Comparison of ENCODE assay signal across 1 cellular context in the genomic region with DNA sequence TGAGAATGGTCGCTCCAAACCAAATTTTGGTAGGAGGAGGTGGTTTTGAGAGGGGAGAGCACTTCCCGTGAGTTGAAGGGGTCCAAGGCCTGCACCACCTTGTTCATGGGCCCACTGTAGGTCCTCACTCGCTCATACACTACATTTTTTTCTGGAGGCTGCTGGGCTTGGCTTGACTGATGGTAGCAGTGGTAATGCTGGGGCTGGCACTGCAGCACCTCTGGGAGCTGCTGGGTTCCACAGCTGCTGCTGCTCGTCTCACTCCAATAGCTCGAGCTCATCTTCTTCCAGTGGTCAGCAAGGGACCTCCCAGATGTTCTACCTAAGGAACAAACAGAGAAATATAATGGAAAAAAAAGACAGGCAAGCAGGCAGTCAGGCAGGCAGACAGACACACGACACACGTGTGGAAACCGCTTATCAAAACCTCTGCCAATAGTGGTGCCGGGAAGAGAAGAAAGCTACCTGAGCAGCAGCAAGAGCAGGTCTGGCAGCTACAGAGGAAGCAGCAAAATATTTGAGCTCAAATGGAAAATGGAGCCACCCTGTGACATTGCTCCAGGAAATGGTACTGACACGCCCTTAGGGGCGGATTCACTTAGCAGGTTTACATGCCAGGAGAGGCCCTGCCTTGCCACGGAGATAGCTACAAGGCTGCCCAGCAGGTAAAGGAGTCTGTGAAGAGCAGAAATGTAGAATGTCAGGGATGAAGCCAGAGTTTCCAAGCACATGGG.
TF ChIP-seq lines count a peak whose summit lies in the region.

A gene with protein sequence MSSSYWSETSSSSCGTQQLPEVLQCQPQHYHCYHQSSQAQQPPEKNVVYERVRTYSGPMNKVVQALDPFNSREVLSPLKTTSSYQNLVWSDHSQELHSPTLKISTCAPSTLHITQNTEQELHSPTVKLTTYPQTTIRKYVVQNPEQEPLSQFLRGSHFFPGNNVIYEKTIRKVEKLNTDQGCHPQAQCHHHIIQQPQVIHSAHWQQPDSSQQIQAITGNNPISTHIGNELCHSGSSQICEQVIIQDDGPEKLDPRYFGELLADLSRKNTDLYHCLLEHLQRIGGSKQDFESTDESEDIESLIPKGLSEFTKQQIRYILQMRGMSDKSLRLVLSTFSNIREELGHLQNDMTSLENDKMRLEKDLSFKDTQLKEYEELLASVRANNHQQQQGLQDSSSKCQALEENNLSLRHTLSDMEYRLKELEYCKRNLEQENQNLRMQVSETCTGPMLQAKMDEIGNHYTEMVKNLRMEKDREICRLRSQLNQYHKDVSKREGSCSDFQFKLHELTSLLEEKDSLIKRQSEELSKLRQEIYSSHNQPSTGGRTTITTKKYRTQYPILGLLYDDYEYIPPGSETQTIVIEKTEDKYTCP (minus strand): TSS at position 492 of the 734 bp plus-strand sequence. CDS start 211 bp downstream, at position 281.

TF ChIP-seq in HepG2, 621 proteins besides CTCF, POLR2A, EP300 and RAD21 (continued from another document):
- TF ChIP-seq ZNF367 (CRISPR knock-in tag; IDR thresholded peaks at IDR 0.05; ENCODE audit: borderline replicate concordance), result no peak
- no peak for TF ChIP-seq NFE2L2 (IDR thresholded peaks at IDR 0.05; ENCODE audit: low read length)
- no peak for TF ChIP-seq ZNF136 (CRISPR knock-in tag; IDR thresholded peaks at IDR 0.05; ENCODE audit: low read depth)
- no peak for TF ChIP-seq PRMT3 (CRISPR knock-in tag; IDR thresholded peaks at IDR 0.05; ENCODE audit: borderline replicate concordance, low read depth)
- TF ChIP-seq DPF2 (CRISPR knock-in tag; IDR thresholded peaks at IDR 0.05; ENCODE audit: borderline replicate concordance, low read depth), result no peak
- no peak for TF ChIP-seq ZNF296 (CRISPR knock-in tag; conservative IDR thresholded peaks at IDR 0.05)
- no peak for TF ChIP-seq ZNF670 (CRISPR knock-in tag; IDR thresholded peaks at IDR 0.05; ENCODE audit: borderline replicate concordance)
- TF ChIP-seq ZFP37 (CRISPR knock-in tag; IDR thresholded peaks at IDR 0.05; ENCODE audit: borderline replicate concordance), result no peak
- TF ChIP-seq HDAC1 (CRISPR knock-in tag; IDR thresholded peaks at IDR 0.05), result no peak
- no peak for TF ChIP-seq SETDB1 (CRISPR knock-in tag; IDR thresholded peaks at IDR 0.05; ENCODE audit: borderline replicate concordance)
- TF ChIP-seq ONECUT2 (CRISPR knock-in tag; IDR thresholded peaks at IDR 0.05), result no peak
- TF ChIP-seq ZIK1 (CRISPR knock-in tag; IDR thresholded peaks at IDR 0.05; ENCODE audit: borderline replicate concordance, low read depth), result no peak
- TF ChIP-seq ZSCAN9 (CRISPR knock-in tag; IDR thresholded peaks at IDR 0.05; ENCODE audit: borderline replicate concordance), result no peak
- no peak for TF ChIP-seq ZNF253 (CRISPR knock-in tag; IDR thresholded peaks at IDR 0.05; ENCODE audit: borderline replicate concordance)
- TF ChIP-seq HMGA1 (CRISPR knock-in tag; conservative IDR thresholded peaks at IDR 0.05), result no peak
- TF ChIP-seq, protein P1, sequence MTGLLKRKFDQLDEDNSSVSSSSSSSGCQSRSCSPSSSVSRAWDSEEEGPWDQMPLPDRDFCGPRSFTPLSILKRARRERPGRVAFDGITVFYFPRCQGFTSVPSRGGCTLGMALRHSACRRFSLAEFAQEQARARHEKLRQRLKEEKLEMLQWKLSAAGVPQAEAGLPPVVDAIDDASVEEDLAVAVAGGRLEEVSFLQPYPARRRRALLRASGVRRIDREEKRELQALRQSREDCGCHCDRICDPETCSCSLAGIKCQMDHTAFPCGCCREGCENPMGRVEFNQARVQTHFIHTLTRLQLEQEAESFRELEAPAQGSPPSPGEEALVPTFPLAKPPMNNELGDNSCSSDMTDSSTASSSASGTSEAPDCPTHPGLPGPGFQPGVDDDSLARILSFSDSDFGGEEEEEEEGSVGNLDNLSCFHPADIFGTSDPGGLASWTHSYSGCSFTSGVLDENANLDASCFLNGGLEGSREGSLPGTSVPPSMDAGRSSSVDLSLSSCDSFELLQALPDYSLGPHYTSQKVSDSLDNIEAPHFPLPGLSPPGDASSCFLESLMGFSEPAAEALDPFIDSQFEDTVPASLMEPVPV (CRISPR knock-in tag; IDR thresholded peaks at IDR 0.05), result no peak
- TF ChIP-seq, protein P2, sequence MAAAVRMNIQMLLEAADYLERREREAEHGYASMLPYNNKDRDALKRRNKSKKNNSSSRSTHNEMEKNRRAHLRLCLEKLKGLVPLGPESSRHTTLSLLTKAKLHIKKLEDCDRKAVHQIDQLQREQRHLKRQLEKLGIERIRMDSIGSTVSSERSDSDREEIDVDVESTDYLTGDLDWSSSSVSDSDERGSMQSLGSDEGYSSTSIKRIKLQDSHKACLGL (CRISPR knock-in tag; IDR thresholded peaks at IDR 0.05), result no peak
